In genomic region chr11:57936050-57936418, GRCh38 we compare ENCODE assay signal across 15 cellular contexts.
DNase-seq lines count a peak whose midpoint lies in the region; ATAC-seq, FAIRE-seq and TF ChIP-seq lines count a peak whose summit lies in the region.
"Had no signal": no experiment of that assay in that cellular context is flagged by ENCODE, and none has a peak within 500 bp of the region (broad histone marks: within the 10 kb centered on the region; RNA-seq: fewer than 3 reads in every experiment).

No MANE protein-coding gene starts in this region.

- H3K27me3 ChIP-seq in PC-3 (ENCODE audit: low read length), result peaks cover 49% of the 10 kb centered on the region
- peaks cover 2 to 5% of the 10 kb centered on the region in 2 experiments for H3K27me3 ChIP-seq in endothelial cell of umbilical vein (ENCODE audit: control insufficient read depth in 2 of 2, insufficient read depth in 2 of 2, low read length in 2 of 2)

- DNase-seq in A549 (ENCODE audit: low read depth in 1 of 2, low spot score in 1 of 2) (peak; percentile 21 to 31), DMS53 (lab: John Stamatoyannopoulos, UW) (peak; percentile 66), PC-3 (peak; percentile 71), endothelial cell of umbilical vein (ENCODE audit: low read depth, low spot score) (peak; percentile 5), HK-2 (ENCODE audit: unreplicated experiment) (no peak), progenitor cell of endocrine pancreas (ENCODE audit: low spot score, unreplicated experiment) (no peak), amygdala (lab: John Stamatoyannopoulos, UW) (no peak)
- DNase-seq: CD8-positive, alpha-beta T cell; COR-L47; DMS153; GF-D8 had no signal

- H3K4me1 ChIP-seq in A549, result peaks cover 8% of the 10 kb centered on the region; the same call in 1 of the 3 replicates
- peaks cover 15% of the 10 kb centered on the region for H3K4me1 ChIP-seq in PC-3 (ENCODE audit: insufficient read depth, low read length)
- no peaks in the 10 kb centered on the region for H3K4me1 ChIP-seq in endothelial cell of umbilical vein (ENCODE audit: control insufficient read depth, extremely low read depth, insufficient read depth, low read length)
- H3K4me1 ChIP-seq: HAP-1 had no signal

- TF ChIP-seq CTCF in A549 (IDR thresholded peaks at IDR 0.05) (no peak), PC-3 (conservative IDR thresholded peaks at IDR 0.05; ENCODE audit: low read depth, low read length) (no peak), endothelial cell of umbilical vein (IDR thresholded peaks at IDR 0.05; ENCODE audit: extremely low read depth in 1 of 2, insufficient read depth in 1 of 2, low read depth in 1 of 2, low read length in 2 of 2) (no peak), progenitor cell of endocrine pancreas (IDR thresholded peaks at IDR 0.05; ENCODE audit: unreplicated experiment) (no peak)

- ATAC-seq in A549, result peak in 1 of 2 experiments; percentile 75; a peak in 3 of 6 replicates
- peak; percentile 92 for ATAC-seq in PC-3
- ATAC-seq: CD8-positive, alpha-beta T cell had no signal

- H3K4me2 ChIP-seq in A549 (no peak overlapping the region; the same call in 2 of the 3 replicates), PC-3 (ENCODE audit: low read length) (0 out of 2 replicates have a peak overlapping the region, but pooled peaks have one; percentile 7), endothelial cell of umbilical vein (ENCODE audit: insufficient read depth, low read length) (no peak overlapping the region)

- TF ChIP-seq EP300 in A549 (IDR thresholded peaks at IDR 0.05), result no peak

- H2AFZ ChIP-seq in PC-3 (ENCODE audit: low read length), result no peak overlapping the region
- H2AFZ ChIP-seq in endothelial cell of umbilical vein (ENCODE audit: low read depth, low read length), result no peak overlapping the region

- H3K27ac ChIP-seq in A549, result no peak overlapping the region
- no peak overlapping the region; the same call in 1 of the 2 replicates for H3K27ac ChIP-seq in PC-3 (ENCODE audit: low read length)
- H3K27ac ChIP-seq in endothelial cell of umbilical vein (ENCODE audit: insufficient read depth, low read depth, low read length), result no peak overlapping the region

- H3K9me3 ChIP-seq in A549 (no peaks in the 10 kb centered on the region), PC-3 (ENCODE audit: low read length) (no peaks in the 10 kb centered on the region), endothelial cell of umbilical vein (replicated peaks; ENCODE audit: control insufficient read depth, insufficient read depth, low read length) (no peaks in the 10 kb centered on the region)
- H3K9me3 ChIP-seq: HAP-1 had no signal

- WGBS in A549 (ENCODE audit: missing lambda C conversion rate), result 4% methylated on average over 1 of the region's 1 CpG

- no peaks in the 10 kb centered on the region for H3K9me1 ChIP-seq in endothelial cell of umbilical vein (replicated peaks; ENCODE audit: control insufficient read depth, extremely low read depth, insufficient read depth, low read length)

- H3K4me1 Mint-ChIP-seq in progenitor cell of endocrine pancreas (ENCODE audit: low read depth), result peaks cover 13% of the 10 kb centered on the region
- H3K4me1 Mint-ChIP-seq: CD14-positive monocyte had no signal

- no peak for TF ChIP-seq POLR2A in A549 (IDR thresholded peaks at IDR 0.05; ENCODE audit: low read length)
- no peak for TF ChIP-seq POLR2A in endothelial cell of umbilical vein (IDR thresholded peaks at IDR 0.05; ENCODE audit: low read depth, low read length)

- POLR2A ChIA-PET in A549 (lab: Yijun Ruan, JAX), result no interaction called here
- POLR2A ChIA-PET in PC-3 (lab: Charles Lee; ENCODE audit: unreplicated experiment), result no interaction called here
- POLR2A ChIA-PET in endothelial cell of umbilical vein (lab: Charles Lee), result no interaction called here

- H3K9ac ChIP-seq in PC-3 (ENCODE audit: low read length) (no peak overlapping the region), endothelial cell of umbilical vein (replicated peaks; ENCODE audit: extremely low read depth, insufficient read depth, low read length) (no peak overlapping the region)

- BruUV-seq in PC-3 (replicated peaks; lab: Mats Ljungman, UMichigan), result no TSS peak
- BruUV-seq in endothelial cell of umbilical vein (replicated peaks; lab: Mats Ljungman, UMichigan), result no TSS peak

- no peak for TF ChIP-seq RAD21 in A549 (conservative IDR thresholded peaks at IDR 0.05 in 1 of 2, IDR thresholded peaks at IDR 0.05 in 1 of 2)

- dilution Hi-C loops in endothelial cell of umbilical vein (cut with MboI; ENCODE audit: extremely low pct_ligation_motif_present, low sequenced_read_pairs), result no loop called here

- H3K9me2 ChIP-seq in PC-3 (replicated peaks; ENCODE audit: low read length), result no peaks in the 10 kb centered on the region

- FAIRE-seq in A549 (lab: Jason Lieb, UNC) (no peak), endothelial cell of umbilical vein (lab: Jason Lieb, UNC) (no peak)
- FAIRE-seq: D721Med, H1 had no signal

- H3K27ac Mint-ChIP-seq in progenitor cell of endocrine pancreas, result no peak overlapping the region
- H3K27ac Mint-ChIP-seq: CD14-positive monocyte; CD8-positive, alpha-beta T cell had no signal

- no peaks in the 10 kb centered on the region for H3K9me3 Mint-ChIP-seq in progenitor cell of endocrine pancreas (ENCODE audit: low read depth)
- H3K9me3 Mint-ChIP-seq: CD8-positive, alpha-beta T cell had no signal

- no peaks in the 10 kb centered on the region for H3F3A ChIP-seq in PC-3 (ENCODE audit: low read length, unreplicated experiment)

- H3K4me3 ChIP-seq in A549 (no peak overlapping the region), PC-3 (ENCODE audit: low read length) (no peak overlapping the region), endothelial cell of umbilical vein (replicated peaks in 1 of 3; ENCODE audit: insufficient read depth in 1 of 3, low read depth in 1 of 3, low read length in 3 of 3) (no peak overlapping the region)
- H3K4me3 ChIP-seq: HAP-1 had no signal

- H3K79me2 ChIP-seq in PC-3 (ENCODE audit: low read length) (no peaks in the 10 kb centered on the region), endothelial cell of umbilical vein (ENCODE audit: control insufficient read depth, insufficient read depth, low read length) (no peaks in the 10 kb centered on the region)

- H3K4me3 Mint-ChIP-seq in progenitor cell of endocrine pancreas (ENCODE audit: low read depth), result no peak overlapping the region
- H3K4me3 Mint-ChIP-seq: CD14-positive monocyte; CD8-positive, alpha-beta T cell had no signal

- H3K27me3 Mint-ChIP-seq in progenitor cell of endocrine pancreas, result no peaks in the 10 kb centered on the region

- H4K20me1 ChIP-seq in PC-3 (ENCODE audit: low read length) (no peaks in the 10 kb centered on the region), endothelial cell of umbilical vein (replicated peaks; ENCODE audit: control insufficient read depth, extremely low read depth, insufficient read depth, low read length) (no peaks in the 10 kb centered on the region)

- intact Hi-C loops in PC-3 (cut with micrococcal nuclease), result no loop called here
- intact Hi-C loops in endothelial cell of umbilical vein (cut with micrococcal nuclease), result no loop called here

- CTCF ChIA-PET in A549 (lab: Yijun Ruan, JAX) (interaction anchor here (1.2 kb wide), 1 partner anchor 29 kb away, joined by 4 read pairs; no protein-coding TSS in a partner anchor), PC-3 (lab: Charles Lee) (interaction anchor here (0.7 kb wide), 1 partner anchor 426 kb away, joined by 4 read pairs; no protein-coding TSS in a partner anchor), endothelial cell of umbilical vein (lab: Charles Lee) (no interaction called here)

- H3K36me3 Mint-ChIP-seq in progenitor cell of endocrine pancreas (ENCODE audit: insufficient read depth), result no peaks in the 10 kb centered on the region
- H3K36me3 Mint-ChIP-seq: CD14-positive monocyte; CD8-positive, alpha-beta T cell had no signal

- H3K36me3 ChIP-seq in PC-3 (ENCODE audit: low read depth, low read length), result no peaks in the 10 kb centered on the region
- H3K36me3 ChIP-seq in endothelial cell of umbilical vein (ENCODE audit: control insufficient read depth in 2 of 2, extremely low read depth in 1 of 2, insufficient read depth in 2 of 2, low read length in 2 of 2), result no peaks in the 10 kb centered on the region
- H3K36me3 ChIP-seq: HAP-1 had no signal

TF ChIP-seq in A549, 52 proteins besides CTCF, POLR2A, EP300 and RAD21 (continues in another document):
- TF ChIP-seq RARB (CRISPR knock-in tag; IDR thresholded peaks at IDR 0.05) (no peak), BCL3 (IDR thresholded peaks at IDR 0.05) (no peak), FOSL2 (IDR thresholded peaks at IDR 0.05) (no peak), FOSL2 (CRISPR knock-in tag; IDR thresholded peaks at IDR 0.05) (peak; percentile 36; the same call in 1 of the 2 replicates), HOXA7 (CRISPR knock-in tag; IDR thresholded peaks at IDR 0.05) (no peak), MAFK (IDR thresholded peaks at IDR 0.05; ENCODE audit: partially characterized antibody) (no peak), ZNF302 (CRISPR knock-in tag; IDR thresholded peaks at IDR 0.05) (no peak)

TF ChIP-seq in endothelial cell of umbilical vein, 7 proteins besides CTCF, POLR2A, EP300 and RAD21:
- TF ChIP-seq FOS (IDR thresholded peaks at IDR 0.05; ENCODE audit: borderline replicate concordance, insufficient read depth, low read length) (no peak), JUN (IDR thresholded peaks at IDR 0.05; ENCODE audit: borderline replicate concordance, insufficient read depth, insufficient read length, low read depth) (no peak), MAX (IDR thresholded peaks at IDR 0.05; ENCODE audit: insufficient read depth, insufficient read length) (no peak), MYC (IDR thresholded peaks at IDR 0.05; ENCODE audit: low read depth, low read length) (no peak), EZH2 (IDR thresholded peaks at IDR 0.05; ENCODE audit: borderline replicate concordance, low read depth, low read length, severe bottlenecking) (no peak)

Comparison
In these comparisons a context has a peak if more than half of its experiments do, and no peak if none do; other contexts are left out.
1. DNase-seq: peak in A549 (2 of 2), DMS53 (single experiment), PC-3 (single experiment) and endothelial cell of umbilical vein (single experiment); none in HK-2 (single experiment), progenitor cell of endocrine pancreas (single experiment) and amygdala (0 of 56).